2 cellular contexts compared by ENCODE assay signal in genomic region chr1:109771712-109772657, GRCh38.
TF ChIP-seq lines count a peak whose summit lies in the region.

No MANE protein-coding gene starts in this region.

TF ChIP-seq in IMR-90, 13 proteins besides CTCF, POLR2A, EP300 and RAD21:
- no peak for TF ChIP-seq NFE2L2 (IDR thresholded peaks at IDR 0.05; ENCODE audit: low read depth, low read length)
- no peak for TF ChIP-seq RFX5 (IDR thresholded peaks at IDR 0.05; ENCODE audit: low read depth, low read length)
- no peak for TF ChIP-seq MAFK (IDR thresholded peaks at IDR 0.05; ENCODE audit: low read depth, low read length)
- TF ChIP-seq ELK1 (IDR thresholded peaks at IDR 0.05; ENCODE audit: borderline replicate concordance, low read depth, low read length) = no peak
- no peak for TF ChIP-seq RCOR1 (IDR thresholded peaks at IDR 0.05; ENCODE audit: insufficient replicate concordance, low read length)
- TF ChIP-seq USF2 (IDR thresholded peaks at IDR 0.05; ENCODE audit: low read depth, low read length) = peak; percentile 42; the same call in 1 of the 2 replicates
- no peak for TF ChIP-seq MAZ (IDR thresholded peaks at IDR 0.05; ENCODE audit: borderline replicate concordance, low read depth, low read length)
- no peak for TF ChIP-seq MXI1 (IDR thresholded peaks at IDR 0.05; ENCODE audit: borderline replicate concordance, low read depth, low read length)

TF ChIP-seq in WTC11, 78 proteins besides CTCF, POLR2A, EP300 and RAD21:
- TF ChIP-seq ARID4B (CRISPR knock-in tag; IDR thresholded peaks at IDR 0.05; ENCODE audit: borderline replicate concordance) (no peak), TEAD4 (CRISPR knock-in tag; IDR thresholded peaks at IDR 0.05) (no peak), ZNF317 (CRISPR knock-in tag; IDR thresholded peaks at IDR 0.05; ENCODE audit: borderline replicate concordance, low read depth) (no peak), STAT6 (CRISPR knock-in tag; conservative IDR thresholded peaks at IDR 0.05; ENCODE audit: low read depth) (no peak), ATF2 (CRISPR knock-in tag; IDR thresholded peaks at IDR 0.05; ENCODE audit: borderline replicate concordance, low read depth) (no peak), SMAD4 (CRISPR knock-in tag; IDR thresholded peaks at IDR 0.05) (no peak), ZNF263 (CRISPR knock-in tag; IDR thresholded peaks at IDR 0.05; ENCODE audit: low read depth) (no peak), TCF7 (CRISPR knock-in tag; IDR thresholded peaks at IDR 0.05; ENCODE audit: low read depth) (no peak), GABPB1 (CRISPR knock-in tag; IDR thresholded peaks at IDR 0.05) (no peak), ESRRA (CRISPR knock-in tag; IDR thresholded peaks at IDR 0.05; ENCODE audit: borderline replicate concordance) (no peak), MXD4 (CRISPR knock-in tag; IDR thresholded peaks at IDR 0.05; ENCODE audit: borderline replicate concordance) (no peak), AR (CRISPR knock-in tag; IDR thresholded peaks at IDR 0.05) (no peak), ATF6 (CRISPR knock-in tag; IDR thresholded peaks at IDR 0.05) (no peak), ZSCAN18 (CRISPR knock-in tag; IDR thresholded peaks at IDR 0.05) (no peak)
